Comparison of ENCODE assay signal across 8 cellular contexts in the genomic region with DNA sequence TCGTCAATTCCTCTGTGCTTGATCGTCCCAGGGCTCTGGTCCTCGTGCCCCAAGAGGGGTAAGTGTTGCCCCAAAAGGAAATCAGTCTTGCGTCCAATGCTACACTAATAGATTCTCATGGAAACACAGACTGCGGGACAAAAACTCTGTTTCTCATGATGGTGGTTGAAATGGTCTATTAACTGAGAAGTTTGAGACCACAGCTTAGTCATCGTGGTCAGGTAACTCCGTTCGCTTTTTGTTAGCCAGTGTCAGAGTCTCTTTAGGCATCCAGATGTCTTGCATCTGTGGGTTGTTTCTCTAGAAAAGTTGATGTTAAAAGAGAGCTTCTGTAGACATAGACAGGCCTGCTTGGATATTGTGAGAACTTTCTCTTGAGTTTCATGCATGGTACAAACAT.
DNase-seq lines count a peak whose midpoint lies in the region; ATAC-seq and TF ChIP-seq lines count a peak whose summit lies in the region.

No MANE protein-coding gene starts in this region.

- peaks cover 39% of the 10 kb centered on the region for H3K4me1 Mint-ChIP-seq in central memory CD8-positive, alpha-beta T cell

- no peaks in the 10 kb centered on the region for H3K27me3 Mint-ChIP-seq in central memory CD8-positive, alpha-beta T cell

- peaks cover 82% of the 10 kb centered on the region for H3K36me3 Mint-ChIP-seq in central memory CD8-positive, alpha-beta T cell (ENCODE audit: insufficient read depth)

- H3K36me3 ChIP-seq in WERI-Rb-1 = no peaks in the 10 kb centered on the region

- no peaks in the 10 kb centered on the region for H3K9me3 Mint-ChIP-seq in central memory CD8-positive, alpha-beta T cell

- H3K27ac ChIP-seq in WERI-Rb-1 = no peak overlapping the region

- TF ChIP-seq POLR2A in GM18505 (IDR thresholded peaks at IDR 0.05; ENCODE audit: borderline replicate concordance, extremely low read depth, insufficient read depth, insufficient read length) = no peak

- no peak for DNase-seq in central memory CD8-positive, alpha-beta T cell (ENCODE audit: low spot score in 2 of 2)
- DNase-seq in iPS-NIHi7 (ENCODE audit: extremely low spot score) (no peak), WERI-Rb-1 (no peak), GM03348 (ENCODE audit: low spot score) (no peak)
- DNase-seq in activated CD8-positive, alpha-beta memory T cell treated with anti-CD3 and anti-CD28 coated beads, Interleukin-2, amount 50 U/mL, for 48 hours = no peak

- ATAC-seq in GM18505 (IDR thresholded peaks at IDR 0.05; ENCODE audit: unreplicated experiment) (peak; percentile 58), GM21447 (IDR thresholded peaks at IDR 0.05; ENCODE audit: unreplicated experiment) (peak; percentile 90), HG03442 (IDR thresholded peaks at IDR 0.05; ENCODE audit: unreplicated experiment) (peak; percentile 87)
- peak; percentile 19 for ATAC-seq in central memory CD8-positive, alpha-beta T cell (replicated peaks; ENCODE audit: extremely low read depth, poor library complexity, severe bottlenecking)

- H3K4me3 Mint-ChIP-seq in central memory CD8-positive, alpha-beta T cell = no peak overlapping the region

- no peak overlapping the region for H3K4me3 ChIP-seq in WERI-Rb-1 (ENCODE audit: low read depth, low read length)

- no peak for TF ChIP-seq CTCF in WERI-Rb-1 (IDR thresholded peaks at IDR 0.05; ENCODE audit: low read depth, low read length)

- H3K27me3 ChIP-seq in WERI-Rb-1 (ENCODE audit: insufficient read depth, low read depth, severe bottlenecking) = no peaks in the 10 kb centered on the region

- H3K9me3 ChIP-seq in WERI-Rb-1 (ENCODE audit: severe bottlenecking) = no peaks in the 10 kb centered on the region

- no peak overlapping the region for H3K27ac Mint-ChIP-seq in central memory CD8-positive, alpha-beta T cell (ENCODE audit: low read depth)

Comparison
In these comparisons a context has a peak if more than half of its experiments do, and no peak if none do; other contexts are left out.
1. ATAC-seq: peak in every context shown above with its lines; median percentile 90 in GM21447; 87 in HG03442; 58 in GM18505; 19 in central memory CD8-positive, alpha-beta T cell.